ENCODE assay signal across 8 cellular contexts in genomic region chr6:83193747-83194582, GRCh38. TPM values are rescaled to one million over a fixed set of nuclear protein-coding genes. Genes with fewer than 3 reads are reported as not detected.
DNase-seq lines count a peak whose midpoint lies in the region; ATAC-seq and TF ChIP-seq lines count a peak whose summit lies in the region.

No MANE protein-coding gene starts in this region.

- peak overlapping the region; percentile 91 for H3K4me3 ChIP-seq in BE2C (ENCODE audit: low read depth, low read length)
- H3K4me3 ChIP-seq in right atrium auricular region, result peak overlapping the region; percentile 94 to 100
- peak overlapping the region; percentile 82 for H3K4me3 ChIP-seq in trophoblast cell (ENCODE audit: low read depth, low read length)

- H3K18ac ChIP-seq in trophoblast cell (ENCODE audit: low read length), result peak overlapping the region; percentile 39

- H3K4me2 ChIP-seq in trophoblast cell (ENCODE audit: low read length), result peak overlapping the region; percentile 88

- peaks cover 9% of the 10 kb centered on the region for H3K79me1 ChIP-seq in trophoblast cell (ENCODE audit: low read length)

- H3K27me3 ChIP-seq in BE2C (no peaks in the 10 kb centered on the region), right atrium auricular region (no peaks in the 10 kb centered on the region), trophoblast cell (ENCODE audit: insufficient read depth, low read length) (no peaks in the 10 kb centered on the region)

- H4K8ac ChIP-seq in trophoblast cell (ENCODE audit: low read depth, low read length), result peak overlapping the region; percentile 74

- H3K4ac ChIP-seq in trophoblast cell (ENCODE audit: low read depth, low read length), result peak overlapping the region; percentile 60

- peaks cover 10% of the 10 kb centered on the region for H3K79me2 ChIP-seq in trophoblast cell (ENCODE audit: control insufficient read depth, insufficient read depth, low read length, poor library complexity)

- H3K14ac ChIP-seq in trophoblast cell (ENCODE audit: low read length), result peak overlapping the region; percentile 68

- no peak overlapping the region for H2AK5ac ChIP-seq in trophoblast cell (ENCODE audit: low read length)

- H3K4me1 ChIP-seq in BE2C, result no peaks in the 10 kb centered on the region; the same call in 1 of the 2 replicates
- H3K4me1 ChIP-seq in right atrium auricular region, result peaks cover 0 to 16% of the 10 kb centered on the region in 2 donors
- peaks cover 5 to 6% of the 10 kb centered on the region in 2 experiments for H3K4me1 ChIP-seq in trophoblast cell (ENCODE audit: control insufficient read depth in 1 of 2, insufficient read depth in 2 of 2, low read length in 2 of 2)

- H3K9me3 ChIP-seq in BE2C, result no peaks in the 10 kb centered on the region
- H3K9me3 ChIP-seq in right atrium auricular region, result no peaks in the 10 kb centered on the region
- H3K9me3 ChIP-seq in trophoblast cell (ENCODE audit: insufficient read depth, low read depth, low read length), result no peaks in the 10 kb centered on the region

- ATAC-seq in GM18909 (IDR thresholded peaks at IDR 0.05; ENCODE audit: poor library complexity, unreplicated experiment) (peak; percentile 25), HG03196 (IDR thresholded peaks at IDR 0.05; ENCODE audit: unreplicated experiment) (peak; percentile 22)

- H3K23ac ChIP-seq in trophoblast cell (ENCODE audit: low read length), result no peak overlapping the region

- H3K27ac ChIP-seq in right atrium auricular region, result peak overlapping the region; percentile 91 to 93
- no peak overlapping the region for H3K27ac ChIP-seq in trophoblast cell (ENCODE audit: low read depth, low read length)

- H2BK120ac ChIP-seq in trophoblast cell (ENCODE audit: insufficient read depth, low read length, poor library complexity), result peak overlapping the region; percentile 6

- H3K36me3 ChIP-seq in BE2C, result peaks cover 24% of the 10 kb centered on the region
- H3K36me3 ChIP-seq in right atrium auricular region, result peaks cover 13% of the 10 kb centered on the region
- H3K36me3 ChIP-seq in trophoblast cell (ENCODE audit: control insufficient read depth in 1 of 2, insufficient read depth in 2 of 2, low read length in 2 of 2), result peaks cover 0 to 12% of the 10 kb centered on the region in 2 experiments

- peak; percentile 55 for DNase-seq in BE2C
- DNase-seq in RKO (ENCODE audit: low spot score), result peak; percentile 37
- DNase-seq in amygdala (lab: John Stamatoyannopoulos, UW), result peak in 43 of 56 donors; percentile 5 to 72 (median 36)
- no peak for DNase-seq in right atrium auricular region (ENCODE audit: low spot score)
- peak; percentile 11 to 40 for DNase-seq in trophoblast cell
- no peak for DNase-seq in GDM1 (lab: John Stamatoyannopoulos, UW)

- peak overlapping the region; percentile 17 for H4K12ac ChIP-seq in trophoblast cell (ENCODE audit: low read depth, low read length)

- H4K91ac ChIP-seq in trophoblast cell (ENCODE audit: low read depth, low read length), result peak overlapping the region; percentile 20

- H2BK12ac ChIP-seq in trophoblast cell (ENCODE audit: low read length), result no peak overlapping the region

- TF ChIP-seq CTCF in BE2C (IDR thresholded peaks at IDR 0.05; ENCODE audit: low read depth, low read length) (no peak), right atrium auricular region (IDR thresholded peaks at IDR 0.05) (no peak)

- peak overlapping the region; percentile 92 for H3K9ac ChIP-seq in trophoblast cell (ENCODE audit: low read length)

- H2AFZ ChIP-seq in trophoblast cell (ENCODE audit: insufficient read depth, low read length, poor library complexity), result peak overlapping the region; percentile 65

- WGBS in trophoblast cell (ENCODE audit: extremely low coverage, insufficient coverage, insufficient read length), result no CpG with 5 or more reads among the region's 44 CpGs

- no peak overlapping the region for H2BK5ac ChIP-seq in trophoblast cell (ENCODE audit: low read depth, low read length, poor library complexity)

RNA-seq across cellular contexts. Expression of gene RWDD2A, which starts 0.8 kb away (rescaled TPM):
- 2.3 TPM for polyA plus RNA-seq in BE2C (2012; ENCODE audit: insufficient read depth, insufficient read length, low read depth)
- total RNA-seq in right atrium auricular region, result 1 to 10 TPM; 3.7 to 4.0 TPM
- 4.5 and 4.7 TPM in 2 replicates for polyA plus RNA-seq in trophoblast cell (2013)

RNA-seq across cellular contexts. Expression of gene PGM3, which starts 0.9 kb away (rescaled TPM):
- polyA plus RNA-seq in BE2C (2012; ENCODE audit: insufficient read depth, insufficient read length, low read depth), result 21.6 TPM
- total RNA-seq in right atrium auricular region, result 10 to 100 TPM in 1 of 2 donors, 1 to 10 TPM in 1; 7.3 to 12.7 TPM
- 77.9 and 79.8 TPM in 2 replicates for polyA plus RNA-seq in trophoblast cell (2013)

Comparison
In these comparisons a context has a peak if more than half of its experiments do, and no peak if none do; other contexts are left out.
1. DNase-seq: peak in BE2C (single experiment), RKO (single experiment), amygdala (43 of 56) and trophoblast cell (2 of 2); none in right atrium auricular region (single experiment) and GDM1 (single experiment).
2. Peak in every context shown above with its lines, with median percentiles within 50 percentile points of each other: H3K4me3 ChIP-seq.